ENCODE assay signal across 13 cellular contexts in genomic region chr2:8822218-8822617, GRCh38. TPM values are rescaled to one million over a fixed set of nuclear protein-coding genes. Genes with fewer than 3 reads are reported as not detected.
DNase-seq lines count a peak whose midpoint lies in the region; ATAC-seq, FAIRE-seq and TF ChIP-seq lines count a peak whose summit lies in the region.
"Had no signal": no experiment of that assay in that cellular context is flagged by ENCODE, and none has a peak within 500 bp of the region (broad histone marks: within the 10 kb centered on the region; RNA-seq: fewer than 3 reads in every experiment).

No MANE protein-coding gene starts in this region.

- intact Hi-C loops in CD14-positive monocyte (cut with micrococcal nuclease): no loop called here

- H4K8ac ChIP-seq in trophoblast cell (ENCODE audit: low read depth, low read length): no peak overlapping the region

- H2BK12ac ChIP-seq in trophoblast cell (ENCODE audit: low read length): no peak overlapping the region

- H3K4me1 ChIP-seq in trophoblast cell (ENCODE audit: control insufficient read depth in 1 of 2, insufficient read depth in 2 of 2, low read length in 2 of 2): no peaks in the 10 kb centered on the region
- H3K4me1 ChIP-seq in CD8-positive, alpha-beta memory T cell (ENCODE audit: insufficient read depth, low read length): no peaks in the 10 kb centered on the region
- H3K4me1 ChIP-seq: colonic mucosa had no signal

- H3K79me2 ChIP-seq in trophoblast cell (ENCODE audit: control insufficient read depth, insufficient read depth, low read length, poor library complexity): no peaks in the 10 kb centered on the region

- FAIRE-seq in GM19239 (lab: Jason Lieb, UNC): no peak

- peaks cover 18% of the 10 kb centered on the region for H3K4me1 Mint-ChIP-seq in CD14-positive monocyte
- H3K4me1 Mint-ChIP-seq in CD8-positive, alpha-beta memory T cell: peaks cover 2 to 10% (median 6%) of the 10 kb centered on the region in 3 donors
- H3K4me1 Mint-ChIP-seq in natural killer cell treated with Interleukin-12 subunit alpha and Interleukin-12 subunit beta and Interleukin-15 and Interleukin-18, amount 100 ng/mL, for 72 hours (ENCODE audit: low read depth in 2 of 2): peaks cover 9 to 11% of the 10 kb centered on the region in 2 donors
- H3K4me1 Mint-ChIP-seq: activated CD4-positive, alpha-beta T cell treated with anti-CD3 and anti-CD28 coated beads for 36 hours had no signal

- H3K23ac ChIP-seq in trophoblast cell (ENCODE audit: low read length): no peak overlapping the region

- no peak overlapping the region for H3K4ac ChIP-seq in trophoblast cell (ENCODE audit: low read depth, low read length)

- H3K4me3 ChIP-seq in fibroblast of the aortic adventitia (ENCODE audit: low read depth, low read length) (no peak overlapping the region), trophoblast cell (ENCODE audit: low read depth, low read length) (no peak overlapping the region)
- H3K4me3 ChIP-seq in CD8-positive, alpha-beta memory T cell (ENCODE audit: low read length): no peak overlapping the region
- H3K4me3 ChIP-seq: colonic mucosa, suprapubic skin had no signal

- H2AFZ ChIP-seq in trophoblast cell (ENCODE audit: insufficient read depth, low read length, poor library complexity): no peak overlapping the region

- no peak for DNase-seq in CD14-positive monocyte (ENCODE audit: low spot score)
- peak; percentile 82 for DNase-seq in SIG-M5 treated with dmso at 0.1 percent for 504 hours (lab: John Stamatoyannopoulos, UW; ENCODE audit: unreplicated experiment)
- peak; percentile 35 for DNase-seq in fibroblast of the aortic adventitia (ENCODE audit: low read depth)
- peak; percentile 25 to 67 for DNase-seq in trophoblast cell
- DNase-seq in CD8-positive, alpha-beta memory T cell: no peak
- DNase-seq in GM19239 (ENCODE audit: insufficient read length, low spot score): no peak
- DNase-seq in NCI-H1105 treated with DMSO at 0.1 percent for 48 hours (lab: John Stamatoyannopoulos, UW): no peak
- no peak for DNase-seq in natural killer cell treated with Interleukin-12 subunit alpha and Interleukin-12 subunit beta and Interleukin-15 and Interleukin-18, amount 100 ng/mL, for 72 hours (ENCODE audit: low spot score)
- DNase-seq: activated CD4-positive, alpha-beta T cell treated with anti-CD3 and anti-CD28 coated beads for 36 hours; activated gamma-delta T cell treated with Interleukin-2 at 50 U/mL for 16 hours; colonic mucosa; mesendoderm had no signal

- H2BK5ac ChIP-seq in trophoblast cell (ENCODE audit: low read depth, low read length, poor library complexity): no peak overlapping the region

- H2AK5ac ChIP-seq in trophoblast cell (ENCODE audit: low read length): no peak overlapping the region

- no peak overlapping the region for H4K91ac ChIP-seq in trophoblast cell (ENCODE audit: low read depth, low read length)

- peak overlapping the region; percentile 56 for H3K27ac ChIP-seq in trophoblast cell (ENCODE audit: low read depth, low read length)
- H3K27ac ChIP-seq in CD8-positive, alpha-beta memory T cell (ENCODE audit: low read depth, low read length): no peak overlapping the region
- H3K27ac ChIP-seq: colonic mucosa, suprapubic skin had no signal

- H3K9me3 Mint-ChIP-seq in CD14-positive monocyte: no peaks in the 10 kb centered on the region
- H3K9me3 Mint-ChIP-seq in CD8-positive, alpha-beta memory T cell: no peaks in the 10 kb centered on the region
- no peaks in the 10 kb centered on the region for H3K9me3 Mint-ChIP-seq in natural killer cell treated with Interleukin-12 subunit alpha and Interleukin-12 subunit beta and Interleukin-15 and Interleukin-18, amount 100 ng/mL, for 72 hours

- no peaks in the 10 kb centered on the region for H3K79me1 ChIP-seq in trophoblast cell (ENCODE audit: low read length)

- H2BK120ac ChIP-seq in trophoblast cell (ENCODE audit: insufficient read depth, low read length, poor library complexity): no peak overlapping the region

- peaks cover 0 to 2% (median 1%) of the 10 kb centered on the region in 3 donors for H3K27me3 Mint-ChIP-seq in CD14-positive monocyte (ENCODE audit: low read depth in 3 of 3)
- H3K27me3 Mint-ChIP-seq in CD8-positive, alpha-beta memory T cell: no peaks in the 10 kb centered on the region
- no peaks in the 10 kb centered on the region for H3K27me3 Mint-ChIP-seq in natural killer cell treated with Interleukin-12 subunit alpha and Interleukin-12 subunit beta and Interleukin-15 and Interleukin-18, amount 100 ng/mL, for 72 hours
- H3K27me3 Mint-ChIP-seq: activated CD4-positive, alpha-beta T cell treated with anti-CD3 and anti-CD28 coated beads for 36 hours had no signal

- WGBS in trophoblast cell (ENCODE audit: extremely low coverage, insufficient coverage, insufficient read length): no CpG with 5 or more reads among the region's 4 CpGs

- H3K18ac ChIP-seq in trophoblast cell (ENCODE audit: low read length): no peak overlapping the region

- H3K9me3 ChIP-seq in trophoblast cell (ENCODE audit: insufficient read depth, low read depth, low read length): no peaks in the 10 kb centered on the region
- H3K9me3 ChIP-seq in CD8-positive, alpha-beta memory T cell (ENCODE audit: low read length): no peaks in the 10 kb centered on the region
- H3K9me3 ChIP-seq: colonic mucosa, suprapubic skin had no signal

- peak overlapping the region in 1 of 2 donors; percentile 73 for H3K4me3 Mint-ChIP-seq in CD14-positive monocyte
- no peak overlapping the region for H3K4me3 Mint-ChIP-seq in CD8-positive, alpha-beta memory T cell
- H3K4me3 Mint-ChIP-seq in natural killer cell treated with Interleukin-12 subunit alpha and Interleukin-12 subunit beta and Interleukin-15 and Interleukin-18, amount 100 ng/mL, for 72 hours: no peak overlapping the region
- H3K4me3 Mint-ChIP-seq: activated CD4-positive, alpha-beta T cell treated with anti-CD3 and anti-CD28 coated beads for 36 hours had no signal

- H3K27me3 ChIP-seq in trophoblast cell (ENCODE audit: insufficient read depth, low read length): no peaks in the 10 kb centered on the region
- no peaks in the 10 kb centered on the region for H3K27me3 ChIP-seq in CD8-positive, alpha-beta memory T cell (ENCODE audit: insufficient read depth, low read length, poor library complexity, severe bottlenecking)
- H3K27me3 ChIP-seq: colonic mucosa, suprapubic skin had no signal

- H3K36me3 ChIP-seq in trophoblast cell (ENCODE audit: control insufficient read depth in 1 of 2, insufficient read depth in 2 of 2, low read length in 2 of 2): peaks cover 3 to 4% of the 10 kb centered on the region in 2 experiments
- H3K36me3 ChIP-seq in CD8-positive, alpha-beta memory T cell (ENCODE audit: insufficient read depth, low read length): peaks cover 9% of the 10 kb centered on the region
- H3K36me3 ChIP-seq: colonic mucosa had no signal

- peaks cover 46% of the 10 kb centered on the region in 2 donors for H3K36me3 Mint-ChIP-seq in CD14-positive monocyte
- H3K36me3 Mint-ChIP-seq in CD8-positive, alpha-beta memory T cell: peaks cover 0 to 55% (median 19%) of the 10 kb centered on the region in 3 donors
- peaks cover 11% of the 10 kb centered on the region for H3K36me3 Mint-ChIP-seq in natural killer cell treated with Interleukin-12 subunit alpha and Interleukin-12 subunit beta and Interleukin-15 and Interleukin-18, amount 100 ng/mL, for 72 hours

- no peak overlapping the region for H3K4me2 ChIP-seq in trophoblast cell (ENCODE audit: low read length)

- CTCF ChIA-PET in CD8-positive, alpha-beta memory T cell (lab: Charles Lee): interaction anchor here (1.6 kb wide), 1 partner anchor 11 kb away, joined by 3 read pairs; no protein-coding TSS in a partner anchor

- H3K14ac ChIP-seq in trophoblast cell (ENCODE audit: low read length): no peak overlapping the region

- no peak overlapping the region for H3K9ac ChIP-seq in trophoblast cell (ENCODE audit: low read length)

- peak overlapping the region; percentile 5 to 90 (median 68) for H3K27ac Mint-ChIP-seq in CD14-positive monocyte
- H3K27ac Mint-ChIP-seq in CD8-positive, alpha-beta memory T cell: peak overlapping the region in 1 of 8 donors; percentile 27
- H3K27ac Mint-ChIP-seq in natural killer cell treated with Interleukin-12 subunit alpha and Interleukin-12 subunit beta and Interleukin-15 and Interleukin-18, amount 100 ng/mL, for 72 hours: no peak overlapping the region
- H3K27ac Mint-ChIP-seq: activated CD4-positive, alpha-beta T cell treated with anti-CD3 and anti-CD28 coated beads for 36 hours had no signal

- TF ChIP-seq CTCF in CD14-positive monocyte (IDR thresholded peaks at IDR 0.05): no peak
- no peak for TF ChIP-seq CTCF in fibroblast of the aortic adventitia (IDR thresholded peaks at IDR 0.05; ENCODE audit: insufficient read depth, low read length)

- no peak overlapping the region for H4K12ac ChIP-seq in trophoblast cell (ENCODE audit: low read depth, low read length)

- no peak for ATAC-seq in natural killer cell treated with Interleukin-12 subunit alpha and Interleukin-12 subunit beta and Interleukin-15 and Interleukin-18, amount 100 ng/mL, for 72 hours
- ATAC-seq: activated CD4-positive, alpha-beta T cell treated with anti-CD3 and anti-CD28 coated beads for 36 hours had no signal

- POLR2A ChIA-PET in CD8-positive, alpha-beta memory T cell (lab: Charles Lee): no interaction called here

RNA-seq across cellular contexts. Expression of gene KIDINS220, which starts 15.2 kb away (rescaled TPM):
- polyA plus RNA-seq in CD14-positive monocyte: 10 to 100 TPM; 12.1 to 26.3 TPM
- total RNA-seq in fibroblast of the aortic adventitia (ENCODE audit: low replicate concordance): 89.7 and 118 TPM in 2 replicates
- polyA plus RNA-seq in trophoblast cell (2013): 18.9 and 19.0 TPM in 2 replicates
- 10 to 100 TPM; 33.1 to 33.2 TPM for total RNA-seq in CD8-positive, alpha-beta memory T cell
- polyA plus RNA-seq in CD8-positive, alpha-beta memory T cell: 25.6 TPM
- total RNA-seq in natural killer cell treated with Interleukin-12 subunit alpha and Interleukin-12 subunit beta and Interleukin-15 and Interleukin-18, amount 100 ng/mL, for 72 hours: 10 to 100 TPM; 39.1 to 43.8 TPM

Comparison
In these comparisons a context has a peak if more than half of its experiments do, and no peak if none do; other contexts are left out.
1. DNase-seq: peak in SIG-M5 treated with dmso at 0.1 percent for 504 hours (single experiment), fibroblast of the aortic adventitia (single experiment) and trophoblast cell (2 of 2); none in CD14-positive monocyte (single experiment), CD8-positive, alpha-beta memory T cell (0 of 5), GM19239 (single experiment), NCI-H1105 treated with DMSO at 0.1 percent for 48 hours (single experiment) and natural killer cell treated with Interleukin-12 subunit alpha and Interleukin-12 subunit beta and Interleukin-15 and Interleukin-18, amount 100 ng/mL, for 72 hours (single experiment).
2. H3K27ac Mint-ChIP-seq: peak in CD14-positive monocyte (7 of 7); none in natural killer cell treated with Interleukin-12 subunit alpha and Interleukin-12 subunit beta and Interleukin-15 and Interleukin-18, amount 100 ng/mL, for 72 hours (0 of 2).